Comparison of ENCODE assay signal across 19 cellular contexts in the genomic region with DNA sequence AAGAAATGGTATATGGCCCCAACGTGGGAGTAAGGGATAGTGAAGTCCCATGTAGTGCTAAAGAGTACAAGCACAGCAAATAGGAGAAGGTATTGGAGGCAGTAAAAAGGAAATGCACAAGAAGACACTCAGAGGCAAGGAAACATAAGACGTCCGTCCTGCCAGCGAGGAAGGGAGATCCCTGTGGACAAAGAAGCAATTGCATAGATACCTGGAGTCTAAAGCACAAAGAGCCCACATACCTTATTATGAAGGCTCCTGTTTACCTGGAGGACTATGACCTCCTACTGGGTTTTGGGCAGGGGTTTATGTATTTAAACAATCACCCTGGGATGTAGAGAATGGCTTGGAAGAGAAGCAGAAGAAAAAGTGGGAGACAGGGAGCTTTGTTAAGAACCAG.
"Had no signal": no experiment of that assay in that cellular context is flagged by ENCODE, and none has a peak within 500 bp of the region (broad histone marks: within the 10 kb centered on the region; RNA-seq: fewer than 3 reads in every experiment).

No MANE protein-coding gene starts in this region.

- H3K27me3 ChIP-seq: dorsolateral prefrontal cortex, heart left ventricle, neutrophil, ovary, right atrium auricular region, sigmoid colon, stomach, transverse colon had no signal

- H3K27ac ChIP-seq: dorsolateral prefrontal cortex, heart left ventricle, neutrophil, ovary, right atrium auricular region, sigmoid colon, skin epidermis, stomach, thoracic aorta, transverse colon had no signal

- DNase-seq: cortex of kidney; dorsolateral prefrontal cortex; effector CD8-positive, alpha-beta T cell; heart left ventricle; hippocampal formation; left colon; left ventricle myocardium superior; naive thymus-derived CD4-positive, alpha-beta T cell; ovary; sigmoid colon; stimulated activated naive CD4-positive, alpha-beta T cell; stomach; substantia nigra; transverse colon had no signal

- H3K36me3 ChIP-seq: heart left ventricle, neutrophil, ovary, right atrium auricular region, sigmoid colon, stomach, thoracic aorta, transverse colon had no signal

- H3K4me1 Mint-ChIP-seq: naive thymus-derived CD4-positive, alpha-beta T cell had no signal

- ATAC-seq: esophagus mucosa; heart left ventricle; left colon; left ventricle myocardium superior; naive thymus-derived CD4-positive, alpha-beta T cell had no signal

- H3K4me3 Mint-ChIP-seq: naive thymus-derived CD4-positive, alpha-beta T cell had no signal

- H3K27ac Mint-ChIP-seq: naive thymus-derived CD4-positive, alpha-beta T cell had no signal

- H3K4me3 ChIP-seq: dorsolateral prefrontal cortex, heart left ventricle, ovary, right atrium auricular region, sigmoid colon, skin epidermis, stomach, thoracic aorta, transverse colon had no signal

- H3K9me3 ChIP-seq: neutrophil, ovary, right atrium auricular region, sigmoid colon, stomach, thoracic aorta, transverse colon had no signal

- H3K4me1 ChIP-seq: heart left ventricle, right atrium auricular region, sigmoid colon, stomach, transverse colon had no signal
